In genomic region chr5:180832638-180833068, GRCh38 we compare ENCODE assay signal across 8 cellular contexts. TPM values are rescaled to one million over a fixed set of nuclear protein-coding genes. Genes with fewer than 3 reads are reported as not detected.
DNase-seq lines count a peak whose midpoint lies in the region; ATAC-seq and TF ChIP-seq lines count a peak whose summit lies in the region.

No MANE protein-coding gene starts in this region.

- peak overlapping the region; percentile 95 to 99 (median 98) for H3K27ac Mint-ChIP-seq in immature natural killer cell

- peaks cover 5 to 12% (median 11%) of the 10 kb centered on the region in 3 donors for H3K27me3 Mint-ChIP-seq in immature natural killer cell (ENCODE audit: low read depth in 3 of 3)

- intact Hi-C loops in vagina (cut with DNase I): loop anchor here (10.0 kb wide), 1 partner anchor 412 kb away; the partner anchor contains the start of gene RACK1

- DNase-seq in immature natural killer cell (peak in 1 of 3 donors; percentile 20), vagina (ENCODE audit: extremely low spot score in 2 of 2) (no peak), NCI-H510A (lab: John Stamatoyannopoulos, UW) (no peak), dermis blood vessel endothelial cell (no peak), T-helper 9 cell (no peak)

- H3K27me3 ChIP-seq in vagina: no peaks in the 10 kb centered on the region

- peak overlapping the region; percentile 93 to 99 (median 99) for H3K4me3 Mint-ChIP-seq in immature natural killer cell

- peaks cover 48 to 62% of the 10 kb centered on the region in 2 donors for H3K4me1 Mint-ChIP-seq in immature natural killer cell

- H3K36me3 Mint-ChIP-seq in immature natural killer cell: peaks cover 12 to 28% (median 16%) of the 10 kb centered on the region in 3 donors

- TF ChIP-seq CTCF in WI38 (IDR thresholded peaks at IDR 0.05; ENCODE audit: low read depth, low read length) (no peak), vagina (IDR thresholded peaks at IDR 0.05) (no peak)

- no peak overlapping the region for H3K27ac ChIP-seq in vagina

- H3K4me3 ChIP-seq in WI38 (ENCODE audit: low read depth, low read length) (peak overlapping the region; percentile 81; the same call in 1 of the 2 replicates), vagina (peak overlapping the region; percentile 86 to 96)

- H3K9me3 Mint-ChIP-seq in immature natural killer cell: peaks cover 0 to 7% (median 1%) of the 10 kb centered on the region in 6 donors

- peaks cover 42% of the 10 kb centered on the region for H3K4me1 ChIP-seq in vagina

- no peak for TF ChIP-seq POLR2A in vagina (IDR thresholded peaks at IDR 0.05)

- H3K36me3 ChIP-seq in vagina: peaks cover 0 to 16% of the 10 kb centered on the region in 2 donors

- ATAC-seq in GM18873 (IDR thresholded peaks at IDR 0.05; ENCODE audit: low FRiP score, unreplicated experiment): peak; percentile 52
- ATAC-seq in HG02798 (IDR thresholded peaks at IDR 0.05; ENCODE audit: poor library complexity, unreplicated experiment): peak; percentile 51

- H3K9me3 ChIP-seq in vagina: no peaks in the 10 kb centered on the region

RNA-seq across cellular contexts. Expression of gene ZFP62, which starts 28.4 kb away (rescaled TPM):
- polyA plus RNA-seq in immature natural killer cell: 1 to 10 TPM; 7.4 to 9.8 (median 8.9) TPM
- total RNA-seq in vagina (22.3 TPM), dermis blood vessel endothelial cell (21.5 and 23.1 TPM in 2 replicates)

RNA-seq across cellular contexts. Expression of gene MGAT1, which starts 30.0 kb away (rescaled TPM):
- 100 to 1,000 TPM; 220 to 241 (median 238) TPM for polyA plus RNA-seq in immature natural killer cell
- 152 TPM for total RNA-seq in vagina
- 124 and 164 TPM in 2 replicates for total RNA-seq in dermis blood vessel endothelial cell
